In genomic region chr18:36688020-36688965, GRCh38 we compare ENCODE assay signal across 8 cellular contexts.
DNase-seq lines count a peak whose midpoint lies in the region; ATAC-seq and TF ChIP-seq lines count a peak whose summit lies in the region.

No MANE protein-coding gene starts in this region.

- ATAC-seq in GM19351 (IDR thresholded peaks at IDR 0.05; ENCODE audit: unreplicated experiment) = peak; percentile 81
- peak; percentile 67 for ATAC-seq in RWPE2 (ENCODE audit: low read depth)

- H3K4me2 ChIP-seq in Karpas-422 (ENCODE audit: low read depth, low read length, poor library complexity, severe bottlenecking) = peak overlapping the region; percentile 14

- H3K27me3 ChIP-seq in Karpas-422 (ENCODE audit: low read length) (no peaks in the 10 kb centered on the region), RWPE2 (ENCODE audit: insufficient read depth, poor library complexity, severe bottlenecking) (no peaks in the 10 kb centered on the region), brain microvascular endothelial cell (replicated peaks) (no peaks in the 10 kb centered on the region)

- H4K20me1 ChIP-seq in Karpas-422 (ENCODE audit: insufficient read depth, low read depth, low read length) = no peaks in the 10 kb centered on the region

- no peaks in the 10 kb centered on the region for H3K9me2 ChIP-seq in Karpas-422 (replicated peaks; ENCODE audit: insufficient read depth, low read length)

- DNase-seq in Caki2 (ENCODE audit: low read depth) (peak; percentile 42), Karpas-422 (peak; percentile 94), RWPE2 (ENCODE audit: low spot score) (no peak), brain microvascular endothelial cell (peak; percentile 66), iPS-NIHi7 (ENCODE audit: extremely low spot score) (peak; percentile 82), cerebellar nuclear complex (lab: John Stamatoyannopoulos, UW) (no peak)
- peak; percentile 13 to 30 for DNase-seq in stimulated activated CD4-positive, alpha-beta T cell treated with anti-CD3 and anti-CD28 coated beads, Interleukin-15, amount 100 ng/mL, for 48 hours (ENCODE audit: low read depth in 2 of 2)

- H3K27ac ChIP-seq in Karpas-422 (ENCODE audit: low read length) = 0 out of 2 replicates have a peak overlapping the region, but pooled peaks have one; percentile 12
- no peak overlapping the region for H3K27ac ChIP-seq in RWPE2 (ENCODE audit: poor library complexity, severe bottlenecking)
- H3K27ac ChIP-seq in brain microvascular endothelial cell = no peak overlapping the region

- H3K4me3 ChIP-seq in Karpas-422 (ENCODE audit: low read length) = no peak overlapping the region
- no peak overlapping the region for H3K4me3 ChIP-seq in RWPE2 (ENCODE audit: severe bottlenecking)
- H3K4me3 ChIP-seq in brain microvascular endothelial cell (ENCODE audit: low read depth, low read length) = no peak overlapping the region

- in situ Hi-C loops in Caki2 (cut with HindIII; ENCODE audit: low pct_unique_long_range_greater_than_20kb, low sequenced_read_pairs) (no loop called here), brain microvascular endothelial cell (cut with HindIII; ENCODE audit: low pct_ligation_motif_present, low sequenced_read_pairs) (no loop called here)

- H3K79me2 ChIP-seq in Karpas-422 (ENCODE audit: low read length) = no peaks in the 10 kb centered on the region

- H3K4me1 ChIP-seq in Karpas-422 (ENCODE audit: low read length) = peaks cover 49% of the 10 kb centered on the region
- H3K4me1 ChIP-seq in RWPE2 (ENCODE audit: insufficient read depth, poor library complexity, severe bottlenecking) = no peaks in the 10 kb centered on the region

- H3K36me3 ChIP-seq in Karpas-422 (ENCODE audit: insufficient read depth, low read length) (0 out of 2 replicates have a peak, but pooled peaks cover 3% of the 10 kb centered on the region), RWPE2 (ENCODE audit: low read depth) (no peaks in the 10 kb centered on the region; the same call in 1 of the 2 replicates), brain microvascular endothelial cell (replicated peaks) (no peaks in the 10 kb centered on the region)

- H3K9me3 ChIP-seq in Karpas-422 (ENCODE audit: low read length) = peaks cover 12% of the 10 kb centered on the region; the same call in 1 of the 2 replicates
- no peaks in the 10 kb centered on the region for H3K9me3 ChIP-seq in RWPE2 (ENCODE audit: severe bottlenecking)

- peak overlapping the region; percentile 85 for H2AFZ ChIP-seq in Karpas-422 (ENCODE audit: low read length)

- TF ChIP-seq CTCF in RWPE2 (IDR thresholded peaks at IDR 0.05; ENCODE audit: poor library complexity, severe bottlenecking) = peak; percentile 94
- peak; percentile 99 for TF ChIP-seq CTCF in brain microvascular endothelial cell (IDR thresholded peaks at IDR 0.05; ENCODE audit: low read depth, low read length, missing control alignments)

- H3K9ac ChIP-seq in Karpas-422 (ENCODE audit: low read length) = peak overlapping the region; percentile 6; the same call in 1 of the 2 replicates

Comparison
In these comparisons a context has a peak if more than half of its experiments do, and no peak if none do; other contexts are left out.
1. DNase-seq: peak in Caki2 (single experiment), Karpas-422 (single experiment), brain microvascular endothelial cell (single experiment), iPS-NIHi7 (single experiment) and stimulated activated CD4-positive, alpha-beta T cell treated with anti-CD3 and anti-CD28 coated beads, Interleukin-15, amount 100 ng/mL, for 48 hours (2 of 2); none in RWPE2 (single experiment) and cerebellar nuclear complex (0 of 2).